Comparison of ENCODE assay signal across 1 cellular context in genomic region chr16:56408379-56409098, GRCh38.
TF ChIP-seq lines count a peak whose summit lies in the region.

No MANE protein-coding gene starts in this region.

TF ChIP-seq in K562, 482 proteins besides CTCF, POLR2A, EP300 and RAD21:
- TF ChIP-seq ZBTB7A (IDR thresholded peaks at IDR 0.05; ENCODE audit: borderline replicate concordance, control insufficient read depth, low read depth, low read length) (no peak), PRMT5 (CRISPR knock-in tag; IDR thresholded peaks at IDR 0.05) (no peak), ASH1L (IDR thresholded peaks at IDR 0.05; ENCODE audit: borderline replicate concordance, low read depth, partially characterized antibody) (no peak), DNMT1 (IDR thresholded peaks at IDR 0.05) (no peak), STAT6 (CRISPR knock-in tag; IDR thresholded peaks at IDR 0.05) (no peak)
